ENCODE assay signal across 18 cellular contexts in the genomic region with DNA sequence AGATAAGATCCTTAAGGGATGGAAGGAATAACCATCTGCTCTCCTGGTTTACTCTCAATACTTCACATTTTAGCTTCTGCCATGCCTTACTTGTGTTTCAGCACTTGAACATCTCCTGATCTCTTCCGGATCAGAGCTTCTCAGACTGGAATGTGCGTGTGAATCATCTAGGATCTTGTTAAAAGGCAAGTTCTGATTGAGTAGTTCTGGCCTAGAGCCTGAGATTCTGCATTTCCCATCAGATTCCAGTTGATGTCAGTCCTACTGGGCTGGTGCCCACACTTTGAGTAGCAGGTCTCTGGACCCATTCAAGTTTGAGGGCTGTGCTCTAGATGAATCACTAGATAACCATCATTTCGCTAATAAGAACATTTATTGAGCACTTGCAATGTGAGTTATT. TPM values are rescaled to one million over a fixed set of nuclear protein-coding genes. Genes with fewer than 3 reads are reported as not detected.
DNase-seq lines count a peak whose midpoint lies in the region; ATAC-seq and TF ChIP-seq lines count a peak whose summit lies in the region.
"Had no signal": no experiment of that assay in that cellular context is flagged by ENCODE, and none has a peak within 500 bp of the region (broad histone marks: within the 10 kb centered on the region; RNA-seq: fewer than 3 reads in every experiment).

No MANE protein-coding gene starts in this region.

- no peaks in the 10 kb centered on the region for H3K79me2 ChIP-seq in mammary epithelial cell (ENCODE audit: insufficient read depth, low read length)

- no peaks in the 10 kb centered on the region for H3K27me3 ChIP-seq in MG63
- peaks cover 5% of the 10 kb centered on the region for H3K27me3 ChIP-seq in mammary epithelial cell (ENCODE audit: insufficient read depth, low read length)

- H3K4me1 ChIP-seq in mammary epithelial cell (ENCODE audit: insufficient read depth, low read length) = no peaks in the 10 kb centered on the region

- in situ Hi-C loops in astrocyte of the spinal cord (cut with HindIII; ENCODE audit: low sequenced_read_pairs) = no loop called here
- in situ Hi-C loops in mammary epithelial cell (cut with MboI; ENCODE audit: low sequenced_read_pairs in 2 of 2) = loop anchor here (10.0 to 25.0 kb wide), 2 partner anchors 118 to 1234 kb away; no protein-coding TSS in a partner anchor

- no peaks in the 10 kb centered on the region for H3K9me3 ChIP-seq in MG63
- H3K9me3 ChIP-seq in mammary epithelial cell (replicated peaks; ENCODE audit: insufficient read depth, low read length) = no peaks in the 10 kb centered on the region

- dilution Hi-C loops in mammary epithelial cell (cut with HindIII; ENCODE audit: low sequenced_read_pairs) = loop anchor here (25.0 kb wide), 1 partner anchor 434 kb away; no protein-coding TSS in a partner anchor

- no peaks in the 10 kb centered on the region for H4K20me1 ChIP-seq in mammary epithelial cell (ENCODE audit: insufficient read depth, low read length)

- H3K9ac ChIP-seq in mammary epithelial cell (ENCODE audit: insufficient read depth, low read length) = no peak overlapping the region

- ATAC-seq in GM18519 (IDR thresholded peaks at IDR 0.05; ENCODE audit: low FRiP score, unreplicated experiment) = no peak

- TF ChIP-seq CTCF in astrocyte of the spinal cord (IDR thresholded peaks at IDR 0.05; ENCODE audit: low read depth, low read length) = no peak
- no peak for TF ChIP-seq CTCF in mammary epithelial cell (conservative IDR thresholded peaks at IDR 0.05 in 1 of 2, IDR thresholded peaks at IDR 0.05 in 1 of 2; ENCODE audit: extremely low read depth in 1 of 2, insufficient read depth in 1 of 2, low read depth in 1 of 2, low read length in 2 of 2)

- peak; percentile 21 for DNase-seq in EH (ENCODE audit: low read depth)
- peak; percentile 17 for DNase-seq in MG63
- DNase-seq in astrocyte of the spinal cord (ENCODE audit: low read depth, low spot score) = peak; percentile 11
- peak; percentile 28 for DNase-seq in iris pigment epithelial cell (ENCODE audit: low read depth)
- DNase-seq in mammary epithelial cell = no peak
- DNase-seq in NCI-H510A treated with DMSO at 0.1 percent for 48 hours (lab: John Stamatoyannopoulos, UW) = no peak
- no peak for DNase-seq in NCI-H1105 treated with DMSO at 0.1 percent for 48 hours (lab: John Stamatoyannopoulos, UW)
- DNase-seq: AML-193, DMS79 treated with DMSO at 0.1 percent for 48 hours, NCI-H1092, NCI-H146, NCI-H2029 treated with DMSO at 0.1 percent for 48 hours, NCI-H2171 treated with DMSO at 0.1 percent for 48 hours, Right ventricle myocardium superior had no signal

- H3K36me3 ChIP-seq in MG63 (no peaks in the 10 kb centered on the region), mammary epithelial cell (ENCODE audit: insufficient read depth, low read length) (no peaks in the 10 kb centered on the region)

- BruUV-seq in mammary epithelial cell (replicated peaks; lab: Mats Ljungman, UMichigan) = no TSS peak

- H3K27ac ChIP-seq in mammary epithelial cell (ENCODE audit: insufficient read depth, low read depth, low read length) = no peak overlapping the region
- H3K27ac ChIP-seq: C4-2B had no signal

- no peak overlapping the region for H3K4me2 ChIP-seq in mammary epithelial cell (ENCODE audit: insufficient read depth, low read depth, low read length)

- no peak overlapping the region for H3K4me3 ChIP-seq in MG63
- H3K4me3 ChIP-seq in astrocyte of the spinal cord (ENCODE audit: low read depth, low read length) = no peak overlapping the region
- no peak overlapping the region for H3K4me3 ChIP-seq in mammary epithelial cell (replicated peaks in 1 of 3; ENCODE audit: insufficient read depth in 1 of 3, low read depth in 2 of 3, low read length in 3 of 3)

- H2AFZ ChIP-seq in mammary epithelial cell (ENCODE audit: low read depth, low read length) = no peak overlapping the region

- 47% methylated on average over 3 of the region's 3 CpGs for WGBS in mammary epithelial cell (ENCODE audit: low coverage, missing lambda C conversion rate)

- intact Hi-C loops in mammary epithelial cell (cut with micrococcal nuclease) = loop anchor here (10.0 kb wide), 1 partner anchor 1122 kb away; no protein-coding TSS in a partner anchor

- CTCF ChIA-PET in mammary epithelial cell (lab: Charles Lee; ENCODE audit: low non-redundant PET) = interaction anchor here (0.6 kb wide), 1 partner anchor 291 kb away, joined by 7 read pairs; no protein-coding TSS in a partner anchor

RNA-seq across cellular contexts. Expression of gene NDP, which starts 20.0 kb away (rescaled TPM):
- 0.10 and 1.4 TPM in 2 replicates for total RNA-seq in MG63 (2014; rRNA removed; shearing (Covaris generic); ENCODE audit: low replicate concordance)
- under 1 TPM in 1 of 2 donors, not detected in 1; 0.17 TPM for total RNA-seq in mammary epithelial cell
- polyA plus RNA-seq in mammary epithelial cell = 0.02 TPM
- polyA minus RNA-seq in mammary epithelial cell = not detected
- total RNA-seq: A673, MCF 10A, Right ventricle myocardium superior had no signal

Comparison
In these comparisons a context has a peak if more than half of its experiments do, and no peak if none do; other contexts are left out.
1. DNase-seq: peak in EH (single experiment), MG63 (single experiment), astrocyte of the spinal cord (single experiment) and iris pigment epithelial cell (single experiment); none in mammary epithelial cell (single experiment), NCI-H510A treated with DMSO at 0.1 percent for 48 hours (single experiment) and NCI-H1105 treated with DMSO at 0.1 percent for 48 hours (single experiment).